Comparison of ENCODE assay signal across 7 cellular contexts in genomic region chr7:131267631-131268030, GRCh38.
"Had no signal": no experiment of that assay in that cellular context is flagged by ENCODE, and none has a peak within 500 bp of the region (broad histone marks: within the 10 kb centered on the region; RNA-seq: fewer than 3 reads in every experiment).

No MANE protein-coding gene starts in this region.

- H2AFZ ChIP-seq: GM23248 had no signal

- H3K4me3 ChIP-seq: GM23248, HAP-1, K562 had no signal

- ATAC-seq: K562 had no signal

- DNase-seq: GM23248, GOT3, H7, IMR-90, KG1 had no signal

- H3K4me1 ChIP-seq: HAP-1 had no signal

- H3K27ac ChIP-seq: GM23248 had no signal

- H3K9ac ChIP-seq: GM23248 had no signal

- H3K36me3 ChIP-seq: HAP-1 had no signal

- H3K9me3 ChIP-seq: HAP-1 had no signal
